In genomic region chr6:74534485-74535211, GRCh38 we compare ENCODE assay signal across 1 cellular context.
TF ChIP-seq lines count a peak whose summit lies in the region.

No MANE protein-coding gene starts in this region.

TF ChIP-seq in HepG2, 621 proteins besides CTCF, POLR2A, EP300 and RAD21 (continued from another document and continues in another):
- TF ChIP-seq GABPA (IDR thresholded peaks at IDR 0.05; ENCODE audit: low read depth, low read length), result no peak
- peak; percentile 53 for TF ChIP-seq GABPA (CRISPR knock-in tag; IDR thresholded peaks at IDR 0.05; ENCODE audit: low read depth)
- no peak for TF ChIP-seq ZNF446 (CRISPR knock-in tag; IDR thresholded peaks at IDR 0.05)
- peak; percentile 97 for TF ChIP-seq ZNF652 (CRISPR knock-in tag; IDR thresholded peaks at IDR 0.05; ENCODE audit: borderline replicate concordance, low read depth)
- peak; percentile 70; the same call in 1 of the 2 replicates for TF ChIP-seq MLX (CRISPR knock-in tag; IDR thresholded peaks at IDR 0.05)
- peak; percentile 53; the same call in 1 of the 2 replicates for TF ChIP-seq HOXA3 (CRISPR knock-in tag; IDR thresholded peaks at IDR 0.05)
- TF ChIP-seq ZC3H4 (CRISPR knock-in tag; IDR thresholded peaks at IDR 0.05; ENCODE audit: borderline replicate concordance), result no peak
- TF ChIP-seq ZNF142 (CRISPR knock-in tag; IDR thresholded peaks at IDR 0.05), result no peak
- TF ChIP-seq NR1H2 (CRISPR knock-in tag; IDR thresholded peaks at IDR 0.05; ENCODE audit: borderline replicate concordance, low read depth), result no peak
- 0 out of 2 replicates have a peak, but pooled peaks have one; percentile 40 for TF ChIP-seq HHEX (CRISPR knock-in tag; IDR thresholded peaks at IDR 0.05)
- no peak for TF ChIP-seq SAFB2 (CRISPR knock-in tag; IDR thresholded peaks at IDR 0.05; ENCODE audit: borderline replicate concordance, low read depth)
- no peak for TF ChIP-seq ZNF44 (CRISPR knock-in tag; IDR thresholded peaks at IDR 0.05)
- no peak; the same call in 1 of the 2 replicates for TF ChIP-seq RXRA (CRISPR knock-in tag; IDR thresholded peaks at IDR 0.05)
- no peak; the same call in 1 of the 2 replicates for TF ChIP-seq ZNF710 (CRISPR knock-in tag; IDR thresholded peaks at IDR 0.05; ENCODE audit: borderline replicate concordance)
- no peak for TF ChIP-seq GLMP (CRISPR knock-in tag; IDR thresholded peaks at IDR 0.05; ENCODE audit: borderline replicate concordance)
- 0 out of 2 replicates have a peak, but pooled peaks have one; percentile 39 for TF ChIP-seq DNMT3B (CRISPR knock-in tag; conservative IDR thresholded peaks at IDR 0.05)
- TF ChIP-seq REXO4 (CRISPR knock-in tag; IDR thresholded peaks at IDR 0.05; ENCODE audit: borderline replicate concordance), result no peak
- TF ChIP-seq PLSCR1 (CRISPR knock-in tag; IDR thresholded peaks at IDR 0.05; ENCODE audit: borderline replicate concordance), result no peak
- peak; percentile 82 for TF ChIP-seq FOSL2 (CRISPR knock-in tag; IDR thresholded peaks at IDR 0.05)
- no peak for TF ChIP-seq MAF1 (CRISPR knock-in tag; IDR thresholded peaks at IDR 0.05; ENCODE audit: borderline replicate concordance)
- peak; percentile 71 for TF ChIP-seq ELF3 (CRISPR knock-in tag; IDR thresholded peaks at IDR 0.05)
- peak; percentile 76 for TF ChIP-seq HDAC1 (CRISPR knock-in tag; IDR thresholded peaks at IDR 0.05)
- peak; percentile 60; the same call in 1 of the 2 replicates for TF ChIP-seq TFAP4 (IDR thresholded peaks at IDR 0.05; ENCODE audit: borderline replicate concordance, low read depth)
- no peak for TF ChIP-seq CCDC6 (CRISPR knock-in tag; IDR thresholded peaks at IDR 0.05)
- TF ChIP-seq MEIS1 (CRISPR knock-in tag; IDR thresholded peaks at IDR 0.05; ENCODE audit: borderline replicate concordance), result no peak
- no peak for TF ChIP-seq HNRNPK (IDR thresholded peaks at IDR 0.05; ENCODE audit: low read depth, low read length, poor library complexity, severe bottlenecking)
- peak; percentile 58; the same call in 1 of the 2 replicates for TF ChIP-seq MIER2 (CRISPR knock-in tag; IDR thresholded peaks at IDR 0.05)
- TF ChIP-seq ZNF20 (CRISPR knock-in tag; IDR thresholded peaks at IDR 0.05), result no peak
- TF ChIP-seq ZNF232 (CRISPR knock-in tag; IDR thresholded peaks at IDR 0.05; ENCODE audit: borderline replicate concordance), result no peak
- peak; percentile 76; the same call in 1 of the 2 replicates for TF ChIP-seq ZNF556 (CRISPR knock-in tag; IDR thresholded peaks at IDR 0.05; ENCODE audit: borderline replicate concordance)
- TF ChIP-seq ZNF878 (CRISPR knock-in tag; IDR thresholded peaks at IDR 0.05), result no peak
- TF ChIP-seq NFRKB (IDR thresholded peaks at IDR 0.05), result no peak
- no peak for TF ChIP-seq CHCHD3 (CRISPR knock-in tag; IDR thresholded peaks at IDR 0.05)
- TF ChIP-seq CEBPB (IDR thresholded peaks at IDR 0.05; ENCODE audit: borderline replicate concordance, low read depth, low read length), result peak; percentile 77
- no peak for TF ChIP-seq ZNF317 (CRISPR knock-in tag; IDR thresholded peaks at IDR 0.05)
- TF ChIP-seq SRF (IDR thresholded peaks at IDR 0.05; ENCODE audit: low read depth, low read length), result no peak
- TF ChIP-seq ZNF609 (CRISPR knock-in tag; IDR thresholded peaks at IDR 0.05; ENCODE audit: borderline replicate concordance), result peak; percentile 61; the same call in 1 of the 2 replicates
- peak; percentile 82 for TF ChIP-seq RARA (CRISPR knock-in tag; IDR thresholded peaks at IDR 0.05)
- TF ChIP-seq SMAD3 (CRISPR knock-in tag; IDR thresholded peaks at IDR 0.05), result 0 out of 2 replicates have a peak, but pooled peaks have one; percentile 40
- 0 out of 2 replicates have a peak, but pooled peaks have one; percentile 53 for TF ChIP-seq MBD4 (IDR thresholded peaks at IDR 0.05; ENCODE audit: borderline replicate concordance, low read length)
- 0 out of 2 replicates have a peak, but pooled peaks have one; percentile 43 for TF ChIP-seq RBFOX2 (IDR thresholded peaks at IDR 0.05; ENCODE audit: low read depth, low read length)
- TF ChIP-seq RFXANK (CRISPR knock-in tag; IDR thresholded peaks at IDR 0.05), result no peak
- 0 out of 2 replicates have a peak, but pooled peaks have one; percentile 18 for TF ChIP-seq ZNF574 (CRISPR knock-in tag; IDR thresholded peaks at IDR 0.05)
- no peak for TF ChIP-seq RBAK (CRISPR knock-in tag; IDR thresholded peaks at IDR 0.05)
- TF ChIP-seq ZNF564 (CRISPR knock-in tag; IDR thresholded peaks at IDR 0.05), result no peak
